In genomic region chr15:98530570-98530969, GRCh38 we compare ENCODE assay signal across 33 cellular contexts.
DNase-seq lines count a peak whose midpoint lies in the region; ATAC-seq and TF ChIP-seq lines count a peak whose summit lies in the region.
"Had no signal": no experiment of that assay in that cellular context is flagged by ENCODE, and none has a peak within 500 bp of the region (broad histone marks: within the 10 kb centered on the region; RNA-seq: fewer than 3 reads in every experiment).

No MANE protein-coding gene starts in this region.

- intact Hi-C loops in activated CD4-positive, alpha-beta T cell treated with anti-CD3 and anti-CD28 coated beads for 36 hours (cut with DNase I, micrococcal nuclease): no loop called here
- intact Hi-C loops in activated CD4-positive, alpha-beta T cell treated with anti-CD3 and anti-CD28 coated beads, Interleukin-2, amount 10 ng/mL, durations not matched to agents 24 days and 14 days (cut with micrococcal nuclease): no loop called here

- peak overlapping the region in 1 of 2 experiments; percentile 15 for H3K4me3 ChIP-seq in neutrophil (ENCODE audit: low read depth in 1 of 2, low read length in 1 of 2)
- H3K4me3 ChIP-seq: adrenal gland; BLaER1 treated with 17β-estradiol and CSF1 and Interleukin-3, amounts not matched to agents 10 nM and 100 nM; left lung; ovary; Peyer's patch; skin epidermis; tibial nerve had no signal

- peak overlapping the region; percentile 76 for H3K27ac ChIP-seq in neutrophil
- H3K27ac ChIP-seq: 22Rv1; adrenal gland; BLaER1 treated with 17β-estradiol and CSF1 and Interleukin-3, amounts not matched to agents 10 nM and 100 nM; left lung; ovary; Peyer's patch; skin epidermis; tibial nerve had no signal

- CTCF ChIA-PET in activated CD4-positive, alpha-beta T cell treated with anti-CD3 and anti-CD28 coated beads for 36 hours (lab: Charles Lee): interaction anchor here (0.6 to 3.8 kb wide), 3 partner anchors 8 to 63 kb away, joined by 3 to 18 read pairs (median 9); no protein-coding TSS in a partner anchor

- H3K27ac Mint-ChIP-seq in activated CD4-positive, alpha-beta T cell treated with anti-CD3 and anti-CD28 coated beads for 36 hours: no peak overlapping the region
- H3K27ac Mint-ChIP-seq in activated CD4-positive, alpha-beta T cell treated with anti-CD3 and anti-CD28 coated beads, Interleukin-2, amount 10 ng/mL, durations not matched to agents 24 days and 14 days: no peak overlapping the region
- H3K27ac Mint-ChIP-seq: endodermal cell, nephron progenitor cell had no signal

- peak; percentile 47 for DNase-seq in activated CD4-positive, alpha-beta T cell treated with anti-CD3 and anti-CD28 coated beads for 36 hours
- DNase-seq in activated CD4-positive, alpha-beta T cell treated with anti-CD3 and anti-CD28 coated beads, Interleukin-2, amount 10 ng/mL, durations not matched to agents 24 days and 14 days: no peak
- DNase-seq in NCI-H774 (lab: John Stamatoyannopoulos, UW) (no peak), D341Med (ENCODE audit: low spot score) (no peak)
- DNase-seq: activated effector memory CD4-positive, alpha-beta T cell treated with Interleukin-2 at 50 U/mL for 16 hours; adrenal gland; dermis blood vessel endothelial cell; DMS153; endodermal cell; glutamatergic neuron; H7; IMR-90; islet precursor cell; left lung; mesenchymal stem cell; NCI-H1417 treated with DMSO at 0.1 percent for 48 hours; NCI-H2081; NCI-H226; nephron progenitor cell; ovary; retina; SHP77 treated with DMSO at 0.1 percent for 48 hours; stimulated activated CD8-positive, alpha-beta memory T cell treated with anti-CD3 and anti-CD28 coated beads, Interleukin-4, amount 100 ng/mL, for 48 hours had no signal

- H3K36me3 Mint-ChIP-seq in activated CD4-positive, alpha-beta T cell treated with anti-CD3 and anti-CD28 coated beads for 36 hours (ENCODE audit: low read depth): no peaks in the 10 kb centered on the region
- H3K36me3 Mint-ChIP-seq in activated CD4-positive, alpha-beta T cell treated with anti-CD3 and anti-CD28 coated beads, Interleukin-2, amount 10 ng/mL, durations not matched to agents 24 days and 14 days (ENCODE audit: low read depth): no peaks in the 10 kb centered on the region

- no peaks in the 10 kb centered on the region for H3K9me3 Mint-ChIP-seq in activated CD4-positive, alpha-beta T cell treated with anti-CD3 and anti-CD28 coated beads for 36 hours (ENCODE audit: low read depth)
- H3K9me3 Mint-ChIP-seq in activated CD4-positive, alpha-beta T cell treated with anti-CD3 and anti-CD28 coated beads, Interleukin-2, amount 10 ng/mL, durations not matched to agents 24 days and 14 days: no peaks in the 10 kb centered on the region
- H3K9me3 Mint-ChIP-seq: endodermal cell, nephron progenitor cell had no signal

- H3K4me1 Mint-ChIP-seq in activated CD4-positive, alpha-beta T cell treated with anti-CD3 and anti-CD28 coated beads for 36 hours: peaks cover 4% of the 10 kb centered on the region
- no peaks in the 10 kb centered on the region for H3K4me1 Mint-ChIP-seq in activated CD4-positive, alpha-beta T cell treated with anti-CD3 and anti-CD28 coated beads, Interleukin-2, amount 10 ng/mL, durations not matched to agents 24 days and 14 days

- H3K27me3 Mint-ChIP-seq in activated CD4-positive, alpha-beta T cell treated with anti-CD3 and anti-CD28 coated beads for 36 hours: peaks cover 17% of the 10 kb centered on the region
- H3K27me3 Mint-ChIP-seq in activated CD4-positive, alpha-beta T cell treated with anti-CD3 and anti-CD28 coated beads, Interleukin-2, amount 10 ng/mL, durations not matched to agents 24 days and 14 days: peaks cover 21% of the 10 kb centered on the region

- no peak for TF ChIP-seq CTCF in neutrophil (IDR thresholded peaks at IDR 0.05)

- H3K4me1 ChIP-seq in neutrophil (ENCODE audit: control insufficient read depth in 1 of 2, insufficient read depth in 1 of 2, low read depth in 1 of 2, low read length in 1 of 2): peaks cover 30 to 60% of the 10 kb centered on the region in 2 experiments
- H3K4me1 ChIP-seq: adrenal gland, Peyer's patch had no signal

- ATAC-seq in activated CD4-positive, alpha-beta T cell treated with anti-CD3 and anti-CD28 coated beads for 36 hours: peak; percentile 90
- ATAC-seq in GM18868 (IDR thresholded peaks at IDR 0.05; ENCODE audit: unreplicated experiment): peak; percentile 85
- peak; percentile 68 for ATAC-seq in HG02870 (IDR thresholded peaks at IDR 0.05; ENCODE audit: unreplicated experiment)
- no peak for ATAC-seq in GM21381 (IDR thresholded peaks at IDR 0.05; ENCODE audit: unreplicated experiment)
- ATAC-seq: esophagus mucosa, left lung had no signal

- H3K36me3 ChIP-seq in neutrophil: no peaks in the 10 kb centered on the region
- H3K36me3 ChIP-seq: adrenal gland; BLaER1 treated with 17β-estradiol and CSF1 and Interleukin-3, amounts not matched to agents 10 nM and 100 nM; left lung; ovary; Peyer's patch; tibial nerve had no signal

- POLR2A ChIA-PET in activated CD4-positive, alpha-beta T cell treated with anti-CD3 and anti-CD28 coated beads for 36 hours (lab: Charles Lee): no interaction called here

- H3K4me3 Mint-ChIP-seq in activated CD4-positive, alpha-beta T cell treated with anti-CD3 and anti-CD28 coated beads for 36 hours: no peak overlapping the region
- no peak overlapping the region for H3K4me3 Mint-ChIP-seq in activated CD4-positive, alpha-beta T cell treated with anti-CD3 and anti-CD28 coated beads, Interleukin-2, amount 10 ng/mL, durations not matched to agents 24 days and 14 days
- H3K4me3 Mint-ChIP-seq: endodermal cell, nephron progenitor cell had no signal

- H3K27me3 ChIP-seq in neutrophil: peaks cover 13% of the 10 kb centered on the region
- H3K27me3 ChIP-seq: BLaER1 treated with 17β-estradiol and CSF1 and Interleukin-3, amounts not matched to agents 10 nM and 100 nM; left lung; ovary; Peyer's patch had no signal

- no peaks in the 10 kb centered on the region for H3K9me3 ChIP-seq in neutrophil
- H3K9me3 ChIP-seq: adrenal gland; BLaER1 treated with 17β-estradiol and CSF1 and Interleukin-3, amounts not matched to agents 10 nM and 100 nM; left lung; ovary; Peyer's patch; tibial nerve had no signal
